Comparison of ENCODE assay signal across 11 cellular contexts in genomic region chr4:77911842-77912450, GRCh38. TPM values are rescaled to one million over a fixed set of nuclear protein-coding genes. Genes with fewer than 3 reads are reported as not detected.
A peak's percentile ranks its signal among the peaks of the same experiment; 100 is the strongest.
DNase-seq lines count a peak whose midpoint lies in the region; ATAC-seq, FAIRE-seq and TF ChIP-seq lines count a peak whose summit lies in the region.
"Had no signal": no experiment of that assay in that cellular context is flagged by ENCODE, and none has a peak within 500 bp of the region (broad histone marks: within the 10 kb centered on the region; RNA-seq: fewer than 3 reads in every experiment).

No MANE protein-coding gene starts in this region.

- intact Hi-C loops in mammary epithelial cell (cut with micrococcal nuclease): no loop called here

- in situ Hi-C loops in GM13977 (cut with MboI; ENCODE audit: low pct_unique_long_range_greater_than_20kb, low sequenced_read_pairs, unreplicated experiment) (no loop called here), mammary epithelial cell (cut with MboI; ENCODE audit: low sequenced_read_pairs in 2 of 2) (no loop called here)

- no peak overlapping the region for H3K4me2 ChIP-seq in mammary epithelial cell (ENCODE audit: insufficient read depth, low read depth, low read length)

- no peak overlapping the region for H2AFZ ChIP-seq in mammary epithelial cell (ENCODE audit: low read depth, low read length)

- H3K4me3 ChIP-seq in adipocyte (ENCODE audit: low read length) (no peak overlapping the region), mammary epithelial cell (replicated peaks in 1 of 3; ENCODE audit: insufficient read depth in 1 of 3, low read depth in 2 of 3, low read length in 3 of 3) (no peak overlapping the region)
- H3K4me3 ChIP-seq: lower lobe of right lung had no signal

- H3K4me1 ChIP-seq in adipocyte (ENCODE audit: control insufficient read depth, insufficient read depth, low read length) (no peaks in the 10 kb centered on the region), mammary epithelial cell (ENCODE audit: insufficient read depth, low read length) (no peaks in the 10 kb centered on the region)
- H3K4me1 ChIP-seq: BE2C, lower lobe of right lung had no signal

- H3K9ac ChIP-seq in adipocyte (ENCODE audit: low read length) (no peak overlapping the region), mammary epithelial cell (ENCODE audit: insufficient read depth, low read length) (no peak overlapping the region)

- TF ChIP-seq CTCF in GM13977 (IDR thresholded peaks at IDR 0.05; ENCODE audit: extremely low read depth, insufficient read depth, missing control alignments) (no peak), mammary epithelial cell (conservative IDR thresholded peaks at IDR 0.05 in 1 of 2, IDR thresholded peaks at IDR 0.05 in 1 of 2; ENCODE audit: extremely low read depth in 1 of 2, insufficient read depth in 1 of 2, low read depth in 1 of 2, low read length in 2 of 2) (no peak)

- 98% methylated on average over 3 of the region's 3 CpGs for WGBS in mammary epithelial cell (ENCODE audit: low coverage, missing lambda C conversion rate)

- H3K9me3 ChIP-seq in adipocyte (ENCODE audit: control insufficient read depth, low read length) (no peaks in the 10 kb centered on the region), mammary epithelial cell (replicated peaks; ENCODE audit: insufficient read depth, low read length) (peaks cover 4% of the 10 kb centered on the region)
- H3K9me3 ChIP-seq: BE2C, lower lobe of right lung had no signal

- no peaks in the 10 kb centered on the region for H4K20me1 ChIP-seq in mammary epithelial cell (ENCODE audit: insufficient read depth, low read length)

- H3K27me3 ChIP-seq in adipocyte (replicated peaks; ENCODE audit: control insufficient read depth, insufficient read depth, low read length) (no peaks in the 10 kb centered on the region), mammary epithelial cell (ENCODE audit: insufficient read depth, low read length) (no peaks in the 10 kb centered on the region)
- H3K27me3 ChIP-seq: BE2C had no signal

- CTCF ChIA-PET in mammary epithelial cell (lab: Charles Lee; ENCODE audit: low non-redundant PET): no interaction called here

- H3K79me2 ChIP-seq in mammary epithelial cell (ENCODE audit: insufficient read depth, low read length): no peaks in the 10 kb centered on the region

- no peak for FAIRE-seq in RCC 7860 (lab: Jason Lieb, UNC)

- dilution Hi-C loops in mammary epithelial cell (cut with HindIII; ENCODE audit: low sequenced_read_pairs): no loop called here

- peak; percentile 75 for ATAC-seq in GM21515 (IDR thresholded peaks at IDR 0.05; ENCODE audit: unreplicated experiment)
- ATAC-seq in HG03159 (IDR thresholded peaks at IDR 0.05; ENCODE audit: unreplicated experiment): peak; percentile 89
- no peak for ATAC-seq in GM21737 (IDR thresholded peaks at IDR 0.05; ENCODE audit: unreplicated experiment)
- no peak for ATAC-seq in HG03280 (IDR thresholded peaks at IDR 0.05; ENCODE audit: unreplicated experiment)

- H3K36me3 ChIP-seq in adipocyte (ENCODE audit: control insufficient read depth, insufficient read depth, low read length, severe bottlenecking): peaks cover 30% of the 10 kb centered on the region
- H3K36me3 ChIP-seq in mammary epithelial cell (ENCODE audit: insufficient read depth, low read length): peaks cover 9% of the 10 kb centered on the region

- H3K27ac ChIP-seq in mammary epithelial cell (ENCODE audit: insufficient read depth, low read depth, low read length): no peak overlapping the region
- H3K27ac ChIP-seq: lower lobe of right lung had no signal

- BruUV-seq in mammary epithelial cell (replicated peaks; lab: Mats Ljungman, UMichigan): no TSS peak

- DNase-seq in GM13977 (ENCODE audit: low spot score) (peak; percentile 8), adipocyte (ENCODE audit: low read depth) (peak; percentile 46), RCC 7860 (ENCODE audit: low spot score) (no peak), mammary epithelial cell (no peak)
- DNase-seq: BE2C, lower lobe of right lung, NCI-H2107 had no signal

RNA-seq across cellular contexts. Expression of gene MRPL1, which starts 49.3 kb away (rescaled TPM):
- total RNA-seq in mammary epithelial cell: 10 to 100 TPM; 24.8 to 40.9 TPM
- 20.8 TPM for polyA plus RNA-seq in mammary epithelial cell
- polyA minus RNA-seq in mammary epithelial cell: 28.9 TPM

Comparison
In these comparisons a context has a peak if more than half of its experiments do, and no peak if none do; other contexts are left out.
1. DNase-seq: peak in GM13977 (single experiment) and adipocyte (single experiment); none in RCC 7860 (single experiment) and mammary epithelial cell (single experiment).
2. ATAC-seq: peak in GM21515 (single experiment) and HG03159 (single experiment); none in GM21737 (single experiment) and HG03280 (single experiment).